In genomic region chr19:18045307-18046013, GRCh38 we compare ENCODE assay signal across 8 cellular contexts. TPM values are rescaled to one million over a fixed set of nuclear protein-coding genes. Genes with fewer than 3 reads are reported as not detected.
A peak's percentile ranks its signal among the peaks of the same experiment; 100 is the strongest.
DNase-seq lines count a peak whose midpoint lies in the region; ATAC-seq and TF ChIP-seq lines count a peak whose summit lies in the region.

No MANE protein-coding gene starts in this region.

- H3K9ac ChIP-seq in duodenal mucosa (ENCODE audit: low read depth in 1 of 2, low read length in 2 of 2) (peak overlapping the region; percentile 5 to 31), rectal smooth muscle tissue (ENCODE audit: low read length) (no peak overlapping the region)

- H3K4me3 ChIP-seq in duodenal mucosa (ENCODE audit: low read depth in 1 of 2, low read length in 2 of 2) (peak overlapping the region; percentile 55 to 62), rectal smooth muscle tissue (ENCODE audit: low read length) (peak overlapping the region; percentile 57), BE2C (ENCODE audit: low read depth, low read length) (no peak overlapping the region)

- H3K27me3 ChIP-seq in duodenal mucosa (ENCODE audit: control insufficient read depth in 1 of 2, insufficient read depth in 2 of 2, low read length in 2 of 2) (no peaks in the 10 kb centered on the region), rectal smooth muscle tissue (ENCODE audit: control insufficient read depth, insufficient read depth, low read length) (no peaks in the 10 kb centered on the region), BE2C (peaks cover 2% of the 10 kb centered on the region)

- peak; percentile 26 for DNase-seq in NAMALWA (ENCODE audit: low spot score)
- DNase-seq in NCI-H1092 (lab: John Stamatoyannopoulos, UW) = no peak
- no peak for DNase-seq in BE2C
- DNase-seq in pons (ENCODE audit: low spot score) = no peak

- no peak for TF ChIP-seq CTCF in BE2C (IDR thresholded peaks at IDR 0.05; ENCODE audit: low read depth, low read length)

- ATAC-seq in GM18517 (IDR thresholded peaks at IDR 0.05; ENCODE audit: unreplicated experiment) = peak; percentile 19
- ATAC-seq in HG02588 (IDR thresholded peaks at IDR 0.05; ENCODE audit: unreplicated experiment) = no peak

- H3K4me1 ChIP-seq in duodenal mucosa (ENCODE audit: control insufficient read depth in 1 of 2, insufficient read depth in 2 of 2, low read length in 2 of 2) (peaks cover 16 to 18% of the 10 kb centered on the region in 2 donors), rectal smooth muscle tissue (ENCODE audit: control insufficient read depth, insufficient read depth, low read length) (peaks cover 3% of the 10 kb centered on the region), BE2C (no peaks in the 10 kb centered on the region)

- H3K36me3 ChIP-seq in duodenal mucosa (ENCODE audit: control insufficient read depth in 1 of 2, insufficient read depth in 2 of 2, low read length in 2 of 2) (no peaks in the 10 kb centered on the region), rectal smooth muscle tissue (ENCODE audit: control insufficient read depth, insufficient read depth, low read length) (no peaks in the 10 kb centered on the region), BE2C (no peaks in the 10 kb centered on the region)

- H3K27ac ChIP-seq in duodenal mucosa (ENCODE audit: low read depth, low read length) (no peak overlapping the region), rectal smooth muscle tissue (ENCODE audit: low read depth, low read length) (peak overlapping the region; percentile 19)

- peaks cover 0 to 4% of the 10 kb centered on the region in 2 donors for H3K9me3 ChIP-seq in duodenal mucosa (ENCODE audit: control insufficient read depth in 1 of 2, low read length in 2 of 2)
- H3K9me3 ChIP-seq in BE2C = no peaks in the 10 kb centered on the region; the same call in 1 of the 2 replicates

RNA-seq across cellular contexts. Expression of gene ARRDC2, which starts 37.5 kb away (rescaled TPM):
- polyA plus RNA-seq in BE2C (2012; ENCODE audit: insufficient read depth, insufficient read length, low read depth) = 2.8 TPM

RNA-seq across cellular contexts. Expression of gene IL12RB1, which starts 41.3 kb away (rescaled TPM):
- not detected for polyA plus RNA-seq in BE2C (2012; ENCODE audit: insufficient read depth, insufficient read length, low read depth)

RNA-seq across cellular contexts. Expression of gene MAST3, which starts 52.1 kb away (rescaled TPM):
- polyA plus RNA-seq in BE2C (2012; ENCODE audit: insufficient read depth, insufficient read length, low read depth) = 3.7 TPM
